9 cellular contexts compared by ENCODE assay signal in the genomic region with DNA sequence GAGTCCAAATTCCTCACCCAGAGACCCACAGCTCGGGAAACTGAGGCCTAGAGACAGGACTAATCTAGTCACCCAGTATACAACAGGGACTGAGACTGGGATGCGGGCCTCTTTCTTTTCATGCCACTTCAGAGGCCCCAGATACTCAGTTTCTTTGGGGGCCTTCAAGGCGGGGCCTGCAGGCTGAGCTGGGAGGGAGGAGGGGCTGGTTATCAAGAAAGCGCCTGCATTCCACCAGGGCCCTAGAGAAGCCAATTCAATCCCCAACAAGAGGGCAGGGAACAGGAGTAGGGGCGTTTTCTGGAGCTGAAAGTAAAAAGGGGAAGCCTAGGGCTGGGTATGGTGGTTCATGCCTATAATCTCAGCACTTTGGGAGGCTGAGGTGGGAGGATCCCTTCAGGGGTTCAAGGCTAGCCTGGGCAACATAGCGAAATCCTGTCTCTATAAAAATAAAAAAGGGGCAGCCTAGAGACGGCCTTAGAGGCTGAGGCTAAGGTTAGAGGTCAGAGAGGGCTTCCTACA. TPM values are rescaled to one million over a fixed set of nuclear protein-coding genes. Genes with fewer than 3 reads are reported as not detected.
DNase-seq lines count a peak whose midpoint lies in the region; ATAC-seq and TF ChIP-seq lines count a peak whose summit lies in the region.
"Had no signal": no experiment of that assay in that cellular context is flagged by ENCODE, and none has a peak within 500 bp of the region (broad histone marks: within the 10 kb centered on the region; RNA-seq: fewer than 3 reads in every experiment).

No MANE protein-coding gene starts in this region.

- peaks cover 19% of the 10 kb centered on the region; the same call in 1 of the 2 replicates for H4K20me1 ChIP-seq in BLaER1
- no peaks in the 10 kb centered on the region for H4K20me1 ChIP-seq in neural cell (ENCODE audit: insufficient read depth)

- H3K27ac Mint-ChIP-seq in chondrocyte (ENCODE audit: unreplicated experiment) = peak overlapping the region; percentile 95

- peaks cover 53% of the 10 kb centered on the region for H3K4me1 ChIP-seq in BLaER1

- no peak for TF ChIP-seq EP300 in neural cell (conservative IDR thresholded peaks at IDR 0.05; ENCODE audit: poor library complexity, severe bottlenecking)

- H3K27ac ChIP-seq in BLaER1 = peak overlapping the region; percentile 89
- no peak overlapping the region for H3K27ac ChIP-seq in neural cell (ENCODE audit: low read length)

- H3F3A ChIP-seq in neural cell (ENCODE audit: insufficient read depth, low read length, poor library complexity, severe bottlenecking) = no peaks in the 10 kb centered on the region

- no peak overlapping the region for H2AFZ ChIP-seq in neural cell (ENCODE audit: low read depth, low read length)

- H3K36me3 Mint-ChIP-seq in chondrocyte (ENCODE audit: low read depth) = peaks cover 10% of the 10 kb centered on the region

- H3K27me3 ChIP-seq in BLaER1 (no peaks in the 10 kb centered on the region), neural cell (ENCODE audit: insufficient read depth, low read depth, low read length) (no peaks in the 10 kb centered on the region)
- H3K27me3 ChIP-seq: thyroid gland had no signal

- no peak for TF ChIP-seq RAD21 in neural cell (conservative IDR thresholded peaks at IDR 0.05)

- no peaks in the 10 kb centered on the region for H3K27me3 Mint-ChIP-seq in chondrocyte (ENCODE audit: low read depth)

- no peaks in the 10 kb centered on the region for H3K9me3 ChIP-seq in BLaER1
- H3K9me3 ChIP-seq in neural cell (ENCODE audit: low read length) = no peaks in the 10 kb centered on the region
- H3K9me3 ChIP-seq: thyroid gland had no signal

- peak; percentile 25 for DNase-seq in KBM-7
- DNase-seq in chondrocyte (ENCODE audit: low spot score) = no peak
- DNase-seq in OCI-M1 (lab: John Stamatoyannopoulos, UW) = no peak
- no peak for DNase-seq in HCEC 1CT
- no peak for DNase-seq in activated CD4-positive, CD25-positive, alpha-beta regulatory T cell (lab: John Stamatoyannopoulos, UW)

- H3K9ac ChIP-seq in BLaER1 = peak overlapping the region; percentile 97
- peak overlapping the region; percentile 78 for H3K9ac ChIP-seq in neural cell (ENCODE audit: low read length)

- peaks cover 21% of the 10 kb centered on the region for H3K4me1 Mint-ChIP-seq in chondrocyte (ENCODE audit: low read depth)

- TF ChIP-seq CTCF in chondrocyte (IDR thresholded peaks at IDR 0.05) (no peak), neural cell (IDR thresholded peaks at IDR 0.05; ENCODE audit: poor library complexity, severe bottlenecking) (no peak)

- H3K4me2 ChIP-seq in BLaER1 (peak overlapping the region; percentile 100), neural cell (ENCODE audit: low read length) (no peak overlapping the region)

- in situ Hi-C loops in KBM-7 (cut with MboI; ENCODE audit: low pct_unique_long_range_greater_than_20kb, low sequenced_read_pairs) = no loop called here

- no peaks in the 10 kb centered on the region for H3K9me3 Mint-ChIP-seq in chondrocyte (ENCODE audit: low read depth)

- ATAC-seq in HG02588 (IDR thresholded peaks at IDR 0.05; ENCODE audit: unreplicated experiment) = no peak

- H3K4me3 Mint-ChIP-seq in chondrocyte (ENCODE audit: unreplicated experiment) = peak overlapping the region; percentile 87

- H3K36me3 ChIP-seq in BLaER1 (peaks cover 41% of the 10 kb centered on the region), neural cell (ENCODE audit: insufficient read depth, low read length) (no peaks in the 10 kb centered on the region)

- no peaks in the 10 kb centered on the region for H3K9me2 ChIP-seq in neural cell (ENCODE audit: insufficient read depth, low read length)

- H3K79me2 ChIP-seq in neural cell (replicated peaks; ENCODE audit: insufficient read depth, low read length) = peaks cover 7% of the 10 kb centered on the region

- peak overlapping the region; percentile 90 for H3K4me3 ChIP-seq in BLaER1
- H3K4me3 ChIP-seq in neural cell (ENCODE audit: low read length) = peak overlapping the region; percentile 72

TF ChIP-seq in neural cell, 6 proteins besides CTCF, POLR2A, EP300 and RAD21:
- TF ChIP-seq POLR2AphosphoS5 (IDR thresholded peaks at IDR 0.05) = no peak
- TF ChIP-seq TAF1 (IDR thresholded peaks at IDR 0.05; ENCODE audit: low read depth) = no peak
- TF ChIP-seq EZH2 (IDR thresholded peaks at IDR 0.05; ENCODE audit: borderline replicate concordance, insufficient read depth, low read length, poor library complexity, severe bottlenecking) = no peak
- TF ChIP-seq, protein P1, sequence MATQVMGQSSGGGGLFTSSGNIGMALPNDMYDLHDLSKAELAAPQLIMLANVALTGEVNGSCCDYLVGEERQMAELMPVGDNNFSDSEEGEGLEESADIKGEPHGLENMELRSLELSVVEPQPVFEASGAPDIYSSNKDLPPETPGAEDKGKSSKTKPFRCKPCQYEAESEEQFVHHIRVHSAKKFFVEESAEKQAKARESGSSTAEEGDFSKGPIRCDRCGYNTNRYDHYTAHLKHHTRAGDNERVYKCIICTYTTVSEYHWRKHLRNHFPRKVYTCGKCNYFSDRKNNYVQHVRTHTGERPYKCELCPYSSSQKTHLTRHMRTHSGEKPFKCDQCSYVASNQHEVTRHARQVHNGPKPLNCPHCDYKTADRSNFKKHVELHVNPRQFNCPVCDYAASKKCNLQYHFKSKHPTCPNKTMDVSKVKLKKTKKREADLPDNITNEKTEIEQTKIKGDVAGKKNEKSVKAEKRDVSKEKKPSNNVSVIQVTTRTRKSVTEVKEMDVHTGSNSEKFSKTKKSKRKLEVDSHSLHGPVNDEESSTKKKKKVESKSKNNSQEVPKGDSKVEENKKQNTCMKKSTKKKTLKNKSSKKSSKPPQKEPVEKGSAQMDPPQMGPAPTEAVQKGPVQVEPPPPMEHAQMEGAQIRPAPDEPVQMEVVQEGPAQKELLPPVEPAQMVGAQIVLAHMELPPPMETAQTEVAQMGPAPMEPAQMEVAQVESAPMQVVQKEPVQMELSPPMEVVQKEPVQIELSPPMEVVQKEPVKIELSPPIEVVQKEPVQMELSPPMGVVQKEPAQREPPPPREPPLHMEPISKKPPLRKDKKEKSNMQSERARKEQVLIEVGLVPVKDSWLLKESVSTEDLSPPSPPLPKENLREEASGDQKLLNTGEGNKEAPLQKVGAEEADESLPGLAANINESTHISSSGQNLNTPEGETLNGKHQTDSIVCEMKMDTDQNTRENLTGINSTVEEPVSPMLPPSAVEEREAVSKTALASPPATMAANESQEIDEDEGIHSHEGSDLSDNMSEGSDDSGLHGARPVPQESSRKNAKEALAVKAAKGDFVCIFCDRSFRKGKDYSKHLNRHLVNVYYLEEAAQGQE (IDR thresholded peaks at IDR 0.05; ENCODE audit: borderline replicate concordance) = no peak
- TF ChIP-seq SMC3 (conservative IDR thresholded peaks at IDR 0.05; ENCODE audit: poor library complexity) = no peak
- no peak for TF ChIP-seq MXI1 (conservative IDR thresholded peaks at IDR 0.05; ENCODE audit: poor library complexity, severe bottlenecking)

RNA-seq across cellular contexts. Expression of a gene that starts 1.6 kb away (rescaled TPM):
- total RNA-seq in chondrocyte = 15.2 to 21.9 TPM (median 16.3 TPM) in 3 replicates
- 7.5 and 10.7 TPM in 2 replicates for polyA plus RNA-seq in neural cell
- 7.6 and 11.2 TPM in 2 replicates for polyA minus RNA-seq in neural cell

RNA-seq across cellular contexts. Expression of a gene that starts 9.1 kb away (rescaled TPM):
- 21.7 to 33.2 TPM (median 29.3 TPM) in 3 replicates for total RNA-seq in chondrocyte
- 76.1 and 86.9 TPM in 2 replicates for polyA plus RNA-seq in neural cell
- 43.3 and 43.6 TPM in 2 replicates for polyA minus RNA-seq in neural cell

RNA-seq across cellular contexts. Expression of a gene that starts 20.3 kb away (rescaled TPM):
- not detected in 3 replicates for total RNA-seq in chondrocyte
- not detected in 2 replicates for polyA plus RNA-seq in neural cell
- not detected in 2 replicates for polyA minus RNA-seq in neural cell

RNA-seq across cellular contexts. Expression of a gene that starts 37.0 kb away (rescaled TPM):
- total RNA-seq in chondrocyte = 78.9 to 129 TPM (median 111 TPM) in 3 replicates
- 26.4 and 34.9 TPM in 2 replicates for polyA plus RNA-seq in neural cell
- 49.1 and 55.5 TPM in 2 replicates for polyA minus RNA-seq in neural cell

RNA-seq across cellular contexts. Expression of a gene that starts 56.5 kb away (rescaled TPM):
- not detected in 3 replicates for total RNA-seq in chondrocyte
- not detected in 2 replicates for polyA plus RNA-seq in neural cell
- not detected in 2 replicates for polyA minus RNA-seq in neural cell
